ENCODE assay signal across 15 cellular contexts in genomic region chr4:71540749-71541269, GRCh38.
DNase-seq lines count a peak whose midpoint lies in the region; ATAC-seq, FAIRE-seq and TF ChIP-seq lines count a peak whose summit lies in the region.
"Had no signal": no experiment of that assay in that cellular context is flagged by ENCODE, and none has a peak within 500 bp of the region (broad histone marks: within the 10 kb centered on the region; RNA-seq: fewer than 3 reads in every experiment).

No MANE protein-coding gene starts in this region.

- no peak for TF ChIP-seq RAD21 in HepG2 (CRISPR knock-in tag; IDR thresholded peaks at IDR 0.05)

- H3K4me2 ChIP-seq in H9 (ENCODE audit: insufficient read depth, insufficient read length, low read length) (no peak overlapping the region), OCI-LY7 (ENCODE audit: low read length) (no peak overlapping the region), HepG2 (ENCODE audit: low read depth, low read length) (no peak overlapping the region)
- H3K4me2 ChIP-seq: SK-N-SH had no signal

- H2BK12ac ChIP-seq in H9 (ENCODE audit: insufficient read length, low read depth, low read length) = no peak overlapping the region

- H4K8ac ChIP-seq in H9 (replicated peaks; ENCODE audit: insufficient read length, low read depth, low read length) = no peak overlapping the region

- no peak overlapping the region for H4K91ac ChIP-seq in H9 (ENCODE audit: insufficient read length, low read depth, low read length)

- no peak overlapping the region for H2BK5ac ChIP-seq in H9 (ENCODE audit: insufficient read length, low read length)

- H3K36me3 ChIP-seq in GM06990 (ENCODE audit: control insufficient read depth, insufficient read depth, low read length) = no peaks in the 10 kb centered on the region
- H3K36me3 ChIP-seq in OCI-LY7 (ENCODE audit: insufficient read depth, low read length) = no peaks in the 10 kb centered on the region
- no peaks in the 10 kb centered on the region for H3K36me3 ChIP-seq in HepG2 (replicated peaks in 1 of 2; ENCODE audit: control insufficient read depth in 1 of 2, insufficient read depth in 2 of 2, low read length in 2 of 2)
- H3K36me3 ChIP-seq: right atrium auricular region had no signal

- H2BK20ac ChIP-seq in H9 (ENCODE audit: low read depth, low read length, poor library complexity, severe bottlenecking) = no peak overlapping the region

- H3K4me3 ChIP-seq in GM06990 (replicated peaks; ENCODE audit: low read depth, low read length) = no peak overlapping the region
- H3K4me3 ChIP-seq in OCI-LY7 (ENCODE audit: low read depth, low read length, poor library complexity, severe bottlenecking) = no peak overlapping the region
- no peak overlapping the region for H3K4me3 ChIP-seq in HepG2 (replicated peaks in 1 of 3; ENCODE audit: insufficient read depth in 1 of 3, low read depth in 2 of 3, low read length in 3 of 3)
- H3K4me3 ChIP-seq: right atrium auricular region had no signal

- CTCF ChIA-PET in OCI-LY7 (lab: Charles Lee; ENCODE audit: unreplicated experiment) (no interaction called here), HepG2 (lab: Yijun Ruan, JAX; ENCODE audit: low intra/inter-chr PET ratio, low total read pairs) (no interaction called here)

- H3K4ac ChIP-seq in H9 (ENCODE audit: low read depth, low read length) = no peak overlapping the region

- H3K79me1 ChIP-seq in H9 (ENCODE audit: insufficient read depth, low read depth, low read length, poor library complexity, severe bottlenecking) = no peaks in the 10 kb centered on the region

- no peak for DNase-seq in GM06990 (ENCODE audit: extremely low read depth, insufficient read length)
- DNase-seq in H9 = no peak
- DNase-seq in OCI-LY7 (ENCODE audit: low spot score) = no peak
- DNase-seq in HepG2 (ENCODE audit: low spot score) = no peak
- DNase-seq in left cardiac atrium = no peak
- DNase-seq: activated CD4-positive, alpha-beta T cell treated with anti-CD3 and anti-CD28 coated beads, Interleukin-2, amount 50 U/mL, for 4 hours; activated naive CD4-positive, alpha-beta T cell treated with anti-CD3 and anti-CD28 coated beads, Interleukin-2, amount 50 U/mL, for 16 hours; dermis blood vessel endothelial cell; hippocampal formation; NCI-H524; SK-N-SH had no signal

- no peaks in the 10 kb centered on the region for H3K79me2 ChIP-seq in H9 (ENCODE audit: insufficient read depth, low read length)
- no peaks in the 10 kb centered on the region for H3K79me2 ChIP-seq in OCI-LY7 (ENCODE audit: insufficient read depth, low read depth, low read length)
- no peaks in the 10 kb centered on the region for H3K79me2 ChIP-seq in HepG2 (ENCODE audit: insufficient read depth, low read length)

- TF ChIP-seq POLR2A in HepG2 (IDR thresholded peaks at IDR 0.05; ENCODE audit: insufficient read depth in 1 of 2, low read depth in 2 of 2, low read length in 2 of 2) = no peak

- H3K23ac ChIP-seq in H9 (ENCODE audit: insufficient read length, low read depth, low read length) = no peak overlapping the region

- FAIRE-seq in HepG2 (lab: Jason Lieb, UNC) = no peak

- no peak overlapping the region for H4K5ac ChIP-seq in H9 (ENCODE audit: insufficient read length, low read depth, low read length)

- TF ChIP-seq EP300 in HepG2 (IDR thresholded peaks at IDR 0.05; ENCODE audit: low read depth in 2 of 2, low read length in 2 of 2) = no peak
- TF ChIP-seq EP300 in HepG2 (CRISPR knock-in tag; IDR thresholded peaks at IDR 0.05; ENCODE audit: borderline replicate concordance) = no peak

- H3K9me3 ChIP-seq in H9 (ENCODE audit: control insufficient read depth, low read depth, low read length) (no peaks in the 10 kb centered on the region), OCI-LY7 (ENCODE audit: low read length) (no peaks in the 10 kb centered on the region), HepG2 (ENCODE audit: low read length) (no peaks in the 10 kb centered on the region)
- H3K9me3 ChIP-seq: right atrium auricular region, SK-N-SH had no signal

- TF ChIP-seq CTCF in GM06990 (IDR thresholded peaks at IDR 0.05; ENCODE audit: insufficient read depth, low read length, poor library complexity, severe bottlenecking) (peak; percentile 21), H9 (conservative IDR thresholded peaks at IDR 0.05) (peak; percentile 38; the same call in 2 of the 3 replicates), OCI-LY7 (conservative IDR thresholded peaks at IDR 0.05; ENCODE audit: low read length) (peak; percentile 30; the same call in 1 of the 2 replicates), HepG2 (CRISPR knock-in tag; IDR thresholded peaks at IDR 0.05) (no peak)

- H2AK5ac ChIP-seq in H9 (ENCODE audit: insufficient read length, low read length) = no peak overlapping the region

- no peak overlapping the region for H3K4me3 Mint-ChIP-seq in H9

- H4K20me1 ChIP-seq in H9 (ENCODE audit: control insufficient read depth, insufficient read depth, insufficient read length) = no peaks in the 10 kb centered on the region
- no peaks in the 10 kb centered on the region for H4K20me1 ChIP-seq in OCI-LY7 (ENCODE audit: insufficient read depth, low read length)
- no peaks in the 10 kb centered on the region for H4K20me1 ChIP-seq in HepG2 (ENCODE audit: insufficient read depth, low read length)

- in situ Hi-C loops in HepG2 (cut with HindIII; ENCODE audit: extremely low pct_ligation_motif_present, low pct_unique_long_range_greater_than_20kb) = no loop called here

- ATAC-seq in HepG2 (peak; percentile 64), HG02852 (IDR thresholded peaks at IDR 0.05; ENCODE audit: unreplicated experiment) (no peak), GM21381 (IDR thresholded peaks at IDR 0.05; ENCODE audit: unreplicated experiment) (no peak), left cardiac atrium (no peak), HG02798 (IDR thresholded peaks at IDR 0.05; ENCODE audit: poor library complexity, unreplicated experiment) (no peak)

- POLR2A ChIA-PET in OCI-LY7 (lab: Charles Lee) (no interaction called here), HepG2 (lab: Yijun Ruan, JAX) (no interaction called here)

- H2BK15ac ChIP-seq in H9 (ENCODE audit: low read depth, low read length) = no peak overlapping the region

- H3K56ac ChIP-seq in H9 (ENCODE audit: insufficient read length, low read depth, low read length) = no peak overlapping the region

- H3K4me1 ChIP-seq in H9 (ENCODE audit: insufficient read depth, low read length) = no peaks in the 10 kb centered on the region; the same call in 1 of the 2 replicates
- no peaks in the 10 kb centered on the region for H3K4me1 ChIP-seq in OCI-LY7 (ENCODE audit: insufficient read depth, low read length, poor library complexity, severe bottlenecking)
- H3K4me1 ChIP-seq in HepG2 (ENCODE audit: insufficient read depth, low read length) = no peaks in the 10 kb centered on the region
- H3K4me1 ChIP-seq: right atrium auricular region had no signal

- no peaks in the 10 kb centered on the region for H3K9me2 ChIP-seq in OCI-LY7 (ENCODE audit: insufficient read depth, low read length)
- H3K9me2 ChIP-seq: SK-N-SH had no signal

- H3K27me3 Mint-ChIP-seq in H9 (ENCODE audit: low read depth) = no peaks in the 10 kb centered on the region

- H3K14ac ChIP-seq in H9 (ENCODE audit: insufficient read depth, low read length) = no peak overlapping the region

- no peak overlapping the region for H3K27ac ChIP-seq in H9 (ENCODE audit: insufficient read length, low read depth, low read length)
- no peak overlapping the region for H3K27ac ChIP-seq in OCI-LY7 (ENCODE audit: low read depth, low read length, poor library complexity, severe bottlenecking)
- H3K27ac ChIP-seq in HepG2 (ENCODE audit: extremely low read length, insufficient read depth, low read length) = no peak overlapping the region
- H3K27ac ChIP-seq: right atrium auricular region had no signal

- no peaks in the 10 kb centered on the region for H3K36me3 Mint-ChIP-seq in H9 (ENCODE audit: insufficient read depth in 1 of 3, low read depth in 3 of 3)

- intact Hi-C loops in OCI-LY7 (cut with micrococcal nuclease; ENCODE audit: unreplicated experiment) = no loop called here
- intact Hi-C loops in HepG2 (cut with micrococcal nuclease; ENCODE audit: unreplicated experiment) = no loop called here
- intact Hi-C loops in left cardiac atrium (cut with DNase I) = no loop called here

- 100% methylated on average over 1 of the region's 4 CpGs for WGBS in H9 (ENCODE audit: extremely low coverage, insufficient read length, low lambda C conversion rate)
- 17% methylated on average over 4 of the region's 4 CpGs for WGBS in HepG2 (ENCODE audit: low lambda C conversion rate)

- H3K23me2 ChIP-seq in H9 (ENCODE audit: insufficient read length, low read depth, low read length, poor library complexity, severe bottlenecking) = no peaks in the 10 kb centered on the region

- H2AFZ ChIP-seq in H9 (ENCODE audit: low read length) (no peak overlapping the region), OCI-LY7 (ENCODE audit: low read length) (no peak overlapping the region), HepG2 (ENCODE audit: low read length) (no peak overlapping the region)

- H3K27me3 ChIP-seq in GM06990 (replicated peaks; ENCODE audit: control insufficient read depth, insufficient read depth, low read length) = no peaks in the 10 kb centered on the region
- no peaks in the 10 kb centered on the region for H3K27me3 ChIP-seq in H9 (ENCODE audit: insufficient read depth, low read length)
- no peaks in the 10 kb centered on the region for H3K27me3 ChIP-seq in HepG2 (ENCODE audit: control insufficient read depth in 1 of 2, insufficient read depth in 2 of 2, low read length in 2 of 2)
- H3K27me3 ChIP-seq: right atrium auricular region had no signal

- BruUV-seq in OCI-LY7 (replicated peaks; lab: Mats Ljungman, UMichigan) (no TSS peak), HepG2 (replicated peaks; lab: Mats Ljungman, UMichigan) (no TSS peak)

- no peak overlapping the region for H2BK120ac ChIP-seq in H9 (ENCODE audit: low read depth, low read length, poor library complexity, severe bottlenecking)

- no peak overlapping the region for H3K27ac Mint-ChIP-seq in H9

- H3T11ph ChIP-seq in H9 (ENCODE audit: low read length) = no peak overlapping the region

- H3K9me3 Mint-ChIP-seq in H9 = no peaks in the 10 kb centered on the region

- no peak overlapping the region for H3K18ac ChIP-seq in H9 (ENCODE audit: insufficient read length, low read depth, low read length)

- no peak overlapping the region for H3K9ac ChIP-seq in H9 (ENCODE audit: extremely low read depth, insufficient read length, low read length)
- H3K9ac ChIP-seq in HepG2 (ENCODE audit: insufficient read depth, low read depth, low read length) = no peak overlapping the region
- H3K9ac ChIP-seq: SK-N-SH had no signal

- peaks cover 4 to 6% of the 10 kb centered on the region in 2 experiments; a peak in 3 of 4 replicates for H3K4me1 Mint-ChIP-seq in H9

TF ChIP-seq in HepG2, 621 proteins besides CTCF, POLR2A, EP300 and RAD21:
- no peak for TF ChIP-seq ZMAT3 (CRISPR knock-in tag; conservative IDR thresholded peaks at IDR 0.05)
- TF ChIP-seq TBL1XR1 (IDR thresholded peaks at IDR 0.05; ENCODE audit: borderline replicate concordance, low read length, partially characterized antibody) = no peak
- TF ChIP-seq FOSL2 (CRISPR knock-in tag; IDR thresholded peaks at IDR 0.05) = peak; percentile 26; the same call in 1 of the 2 replicates
